ENCODE assay signal across 26 cellular contexts in the genomic region with DNA sequence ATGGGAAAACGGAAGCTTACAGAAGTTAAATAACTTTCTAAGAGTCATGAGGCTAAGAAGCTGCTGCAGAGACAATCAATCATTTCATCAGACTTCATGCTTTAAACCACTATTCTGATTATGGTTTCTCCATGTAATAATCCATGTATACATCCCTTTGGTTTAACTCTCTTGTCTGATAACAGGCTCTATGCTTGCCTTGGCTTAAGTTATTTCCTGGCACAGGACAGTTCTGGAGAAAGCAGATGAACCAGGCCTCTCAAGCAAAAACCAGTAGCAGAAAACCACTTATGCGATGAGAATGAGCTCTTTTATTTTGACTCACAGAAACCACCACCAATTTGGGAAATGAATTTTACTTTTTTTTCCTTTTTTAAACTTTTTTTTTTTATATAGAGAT.
"Had no signal": no experiment of that assay in that cellular context is flagged by ENCODE, and none has a peak within 500 bp of the region (broad histone marks: within the 10 kb centered on the region; RNA-seq: fewer than 3 reads in every experiment).

No MANE protein-coding gene starts in this region.

- DNase-seq: dermis blood vessel endothelial cell; effector memory CD4-positive, alpha-beta T cell; hypothalamus; left ventricle myocardium superior; lower lobe of right lung; naive thymus-derived CD8-positive, alpha-beta T cell; nephron progenitor cell; occipital lobe; pancreas; right lobe of liver; small intestine; stimulated activated CD4-positive, alpha-beta T cell treated with anti-CD3 and anti-CD28 coated beads, Interleukin-12 subunit alpha, Interleukin-12 subunit beta, amount 100 ng/mL, for 4 hours; stimulated activated CD4-positive, alpha-beta T cell treated with anti-CD3 and anti-CD28 coated beads, Interleukin-1b, Interleukin-23, amount 100 ng/mL, for 48 hours; stimulated activated CD4-positive, alpha-beta T cell treated with anti-CD3 and anti-CD28 coated beads, Interleukin-4, amount 100 ng/mL, for 1 hour; stimulated activated CD8-positive, alpha-beta memory T cell treated with anti-CD3 and anti-CD28 coated beads, Interleukin-4, amount 100 ng/mL, for 48 hours; stimulated activated naive CD4-positive, alpha-beta T cell; stimulated activated naive CD8-positive, alpha-beta T cell treated with anti-CD3 and anti-CD28 coated beads, Interleukin-15, amount 100 ng/mL, for 72 hours; transverse colon; upper lobe of right lung; uterus had no signal

- H3K4me3 ChIP-seq: coronary artery, esophagus muscularis mucosa, lower lobe of right lung, pancreas, right lobe of liver, suprapubic skin, transverse colon, upper lobe of right lung, uterus had no signal

- H3K9me3 ChIP-seq: esophagus muscularis mucosa, lower lobe of right lung, pancreas, right lobe of liver, suprapubic skin, transverse colon, upper lobe of right lung, uterus had no signal

- FAIRE-seq: endothelial cell of umbilical vein, frontal cortex, keratinocyte, pancreas, small intestine had no signal

- H3K4me1 ChIP-seq: lower lobe of right lung, pancreas, right lobe of liver, suprapubic skin, upper lobe of right lung, uterus had no signal

- H3K27ac ChIP-seq: coronary artery, esophagus muscularis mucosa, lower lobe of right lung, pancreas, right lobe of liver, suprapubic skin, transverse colon, upper lobe of right lung, uterus had no signal

- H3K36me3 ChIP-seq: esophagus muscularis mucosa, lower lobe of right lung, pancreas, right lobe of liver, suprapubic skin, transverse colon, upper lobe of right lung, uterus had no signal

- H3K27me3 ChIP-seq: esophagus muscularis mucosa, pancreas, right lobe of liver, suprapubic skin, transverse colon, upper lobe of right lung, uterus had no signal
